In the genomic region with DNA sequence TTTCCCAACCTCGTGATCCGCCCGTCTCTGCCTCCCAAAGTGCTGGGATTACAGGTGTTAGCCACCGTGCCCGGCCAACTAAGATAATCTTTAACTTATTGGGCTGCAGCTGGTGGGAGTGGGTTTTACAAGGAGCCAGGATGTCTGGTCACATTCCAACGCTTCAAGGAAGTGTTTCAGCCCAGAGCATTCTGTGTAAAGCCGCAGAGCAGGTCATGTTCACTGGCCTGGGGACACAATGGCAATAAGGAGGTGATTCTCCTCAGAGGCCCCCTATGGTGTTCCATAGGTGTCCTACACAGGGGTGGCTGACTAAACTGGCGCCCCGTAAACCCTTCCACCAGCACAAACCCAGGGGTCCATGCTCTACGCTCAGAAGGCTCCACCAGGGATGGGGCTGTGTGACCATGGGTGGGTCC, we compare ENCODE assay signal across 1 cellular context.
TF ChIP-seq lines count a peak whose summit lies in the region.

No MANE protein-coding gene starts in this region.

TF ChIP-seq in SK-N-SH, 30 proteins besides CTCF, POLR2A, EP300 and RAD21 (continued from another document):
- TF ChIP-seq, protein P1, sequence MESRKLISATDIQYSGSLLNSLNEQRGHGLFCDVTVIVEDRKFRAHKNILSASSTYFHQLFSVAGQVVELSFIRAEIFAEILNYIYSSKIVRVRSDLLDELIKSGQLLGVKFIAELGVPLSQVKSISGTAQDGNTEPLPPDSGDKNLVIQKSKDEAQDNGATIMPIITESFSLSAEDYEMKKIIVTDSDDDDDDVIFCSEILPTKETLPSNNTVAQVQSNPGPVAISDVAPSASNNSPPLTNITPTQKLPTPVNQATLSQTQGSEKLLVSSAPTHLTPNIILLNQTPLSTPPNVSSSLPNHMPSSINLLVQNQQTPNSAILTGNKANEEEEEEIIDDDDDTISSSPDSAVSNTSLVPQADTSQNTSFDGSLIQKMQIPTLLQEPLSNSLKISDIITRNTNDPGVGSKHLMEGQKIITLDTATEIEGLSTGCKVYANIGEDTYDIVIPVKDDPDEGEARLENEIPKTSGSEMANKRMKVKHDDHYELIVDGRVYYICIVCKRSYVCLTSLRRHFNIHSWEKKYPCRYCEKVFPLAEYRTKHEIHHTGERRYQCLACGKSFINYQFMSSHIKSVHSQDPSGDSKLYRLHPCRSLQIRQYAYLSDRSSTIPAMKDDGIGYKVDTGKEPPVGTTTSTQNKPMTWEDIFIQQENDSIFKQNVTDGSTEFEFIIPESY (IDR thresholded peaks at IDR 0.05; ENCODE audit: borderline replicate concordance, low read depth) = no peak
- TF ChIP-seq TEAD4 (IDR thresholded peaks at IDR 0.05; ENCODE audit: borderline replicate concordance, insufficient read depth) (no peak), GATA2 (CRISPR knock-in tag; IDR thresholded peaks at IDR 0.05) (no peak)
TF ChIP-seq in SK-N-SH: peak in this region for 0.
